In genomic region chr5:126364206-126364902, GRCh38 we compare ENCODE assay signal across 31 cellular contexts. TPM values are rescaled to one million over a fixed set of nuclear protein-coding genes. Genes with fewer than 3 reads are reported as not detected.
DNase-seq lines count a peak whose midpoint lies in the region; ATAC-seq, FAIRE-seq and TF ChIP-seq lines count a peak whose summit lies in the region.
"Had no signal": no experiment of that assay in that cellular context is flagged by ENCODE, and none has a peak within 500 bp of the region (broad histone marks: within the 10 kb centered on the region; RNA-seq: fewer than 3 reads in every experiment).

No MANE protein-coding gene starts in this region.

- no peak overlapping the region for H3K4me2 ChIP-seq in mammary epithelial cell (ENCODE audit: insufficient read depth, low read depth, low read length)

- H4K20me1 ChIP-seq in mammary epithelial cell (ENCODE audit: insufficient read depth, low read length): no peaks in the 10 kb centered on the region

- CTCF ChIA-PET in mammary epithelial cell (lab: Charles Lee; ENCODE audit: low non-redundant PET): no interaction called here

- ATAC-seq in right lobe of liver (peak; percentile 35 to 51 (median 42)), HG02623 (IDR thresholded peaks at IDR 0.05; ENCODE audit: unreplicated experiment) (no peak)
- ATAC-seq: CD8-positive, alpha-beta T cell; lower lobe of right lung; PC-3; sciatic nerve; stimulated activated naive B cell treated with anti-CD40 and anti-IgM and Interleukin-4, amounts not matched to agents 10 μg/mL and 1 μg/mL and 100 μg/mL, for 72 hours had no signal

- H3K9me3 Mint-ChIP-seq in progenitor cell of endocrine pancreas (ENCODE audit: low read depth): peaks cover 4% of the 10 kb centered on the region
- H3K9me3 Mint-ChIP-seq: activated naive CD8-positive, alpha-beta T cell treated with anti-CD3 and anti-CD28 coated beads for 36 hours; CD8-positive, alpha-beta T cell; dendritic cell treated with granulocyte-macrophage colony-stimulating factor and Interleukin-4, amounts not matched to agents 40 ng/mL and 50 ng/mL, for 4 days; stimulated activated naive B cell treated with anti-CD40 and anti-IgM and Interleukin-4, amounts not matched to agents 10 μg/mL and 1 μg/mL and 100 μg/mL, for 72 hours; T-helper 2 cell treated with Interferon-gamma antibody and Interleukin-4, amounts not matched to agents 5 μg/mL and 100 μg/mL, for 36 hours had no signal

- TF ChIP-seq POLR2A in H54 (IDR thresholded peaks at IDR 0.05; ENCODE audit: low read depth, low read length) (no peak), right lobe of liver (IDR thresholded peaks at IDR 0.05) (no peak)

- no peaks in the 10 kb centered on the region for H3K36me3 Mint-ChIP-seq in progenitor cell of endocrine pancreas (ENCODE audit: insufficient read depth)
- H3K36me3 Mint-ChIP-seq: activated naive CD8-positive, alpha-beta T cell treated with anti-CD3 and anti-CD28 coated beads for 36 hours; CD8-positive, alpha-beta T cell; stimulated activated naive B cell treated with anti-CD40 and anti-IgM and Interleukin-4, amounts not matched to agents 10 μg/mL and 1 μg/mL and 100 μg/mL, for 72 hours had no signal

- peak overlapping the region; percentile 55 for H2AFZ ChIP-seq in ACC112 (ENCODE audit: low read length, unreplicated experiment)
- H2AFZ ChIP-seq in mammary epithelial cell (ENCODE audit: low read depth, low read length): peak overlapping the region; percentile 36

- H3K27ac ChIP-seq in ACC112 (ENCODE audit: low read depth, low read length) (no peak overlapping the region), mammary epithelial cell (ENCODE audit: insufficient read depth, low read depth, low read length) (no peak overlapping the region), right lobe of liver (peak overlapping the region; percentile 67 to 89 (median 82))
- H3K27ac ChIP-seq: ascending aorta, esophagus squamous epithelium, lower lobe of right lung, uterus had no signal

- peak; percentile 70 for FAIRE-seq in H54 (lab: Jason Lieb, UNC)

- WGBS in mammary epithelial cell (ENCODE audit: low coverage, missing lambda C conversion rate): 100% methylated on average over 4 of the region's 4 CpGs
- 29% methylated on average over 4 of the region's 4 CpGs for WGBS in right lobe of liver (ENCODE audit: insufficient coverage, low coverage, low lambda C conversion rate, missing lambda C conversion rate)

- H3K27me3 Mint-ChIP-seq in progenitor cell of endocrine pancreas: no peaks in the 10 kb centered on the region
- H3K27me3 Mint-ChIP-seq: activated naive CD8-positive, alpha-beta T cell treated with anti-CD3 and anti-CD28 coated beads for 36 hours had no signal

- H3K9me3 ChIP-seq in mammary epithelial cell (replicated peaks; ENCODE audit: insufficient read depth, low read length) (no peaks in the 10 kb centered on the region), right lobe of liver (no peaks in the 10 kb centered on the region)
- H3K9me3 ChIP-seq: ascending aorta, esophagus squamous epithelium, lower lobe of right lung, uterus had no signal

- TF ChIP-seq CTCF in mammary epithelial cell (conservative IDR thresholded peaks at IDR 0.05 in 1 of 2, IDR thresholded peaks at IDR 0.05 in 1 of 2; ENCODE audit: extremely low read depth in 1 of 2, insufficient read depth in 1 of 2, low read depth in 1 of 2, low read length in 2 of 2): no peak
- TF ChIP-seq CTCF in right lobe of liver (IDR thresholded peaks at IDR 0.05): no peak
- TF ChIP-seq CTCF in progenitor cell of endocrine pancreas (IDR thresholded peaks at IDR 0.05; ENCODE audit: unreplicated experiment): no peak

- H3K79me2 ChIP-seq in ACC112 (ENCODE audit: control insufficient read depth, insufficient read depth, low read length, unreplicated experiment) (no peaks in the 10 kb centered on the region), mammary epithelial cell (ENCODE audit: insufficient read depth, low read length) (no peaks in the 10 kb centered on the region)

- H3K27ac Mint-ChIP-seq in progenitor cell of endocrine pancreas: no peak overlapping the region
- H3K27ac Mint-ChIP-seq: activated naive CD8-positive, alpha-beta T cell treated with anti-CD3 and anti-CD28 coated beads for 36 hours; CD8-positive, alpha-beta T cell; dendritic cell treated with granulocyte-macrophage colony-stimulating factor and Interleukin-4, amounts not matched to agents 40 ng/mL and 50 ng/mL, for 4 days; stimulated activated naive B cell treated with anti-CD40 and anti-IgM and Interleukin-4, amounts not matched to agents 10 μg/mL and 1 μg/mL and 100 μg/mL, for 72 hours; T-helper 2 cell treated with Interferon-gamma antibody and Interleukin-4, amounts not matched to agents 5 μg/mL and 100 μg/mL, for 36 hours had no signal

- H3K27me3 ChIP-seq in ACC112 (ENCODE audit: insufficient read depth, low read length) (no peaks in the 10 kb centered on the region), mammary epithelial cell (ENCODE audit: insufficient read depth, low read length) (no peaks in the 10 kb centered on the region), right lobe of liver (no peaks in the 10 kb centered on the region)
- H3K27me3 ChIP-seq: ascending aorta, esophagus squamous epithelium, uterus had no signal

- no peak overlapping the region for H3K9ac ChIP-seq in mammary epithelial cell (ENCODE audit: insufficient read depth, low read length)

- H3K4me1 ChIP-seq in ACC112 (ENCODE audit: control insufficient read depth, insufficient read depth, low read length, unreplicated experiment) (no peaks in the 10 kb centered on the region), mammary epithelial cell (ENCODE audit: insufficient read depth, low read length) (peaks cover 46% of the 10 kb centered on the region), right lobe of liver (peaks cover 0 to 45% (median 23%) of the 10 kb centered on the region in 4 donors)
- H3K4me1 ChIP-seq: lower lobe of right lung had no signal

- intact Hi-C loops in mammary epithelial cell (cut with micrococcal nuclease): no loop called here
- intact Hi-C loops in right lobe of liver (cut with DNase I): no loop called here

- DNase-seq in H54 (ENCODE audit: insufficient read length, low spot score): no peak
- no peak for DNase-seq in mammary epithelial cell
- no peak for DNase-seq in right lobe of liver
- no peak for DNase-seq in CD1c-positive myeloid dendritic cell (ENCODE audit: extremely low spot score)
- no peak for DNase-seq in islet precursor cell
- no peak for DNase-seq in progenitor cell of endocrine pancreas (ENCODE audit: low spot score, unreplicated experiment)
- DNase-seq: activated CD4-positive, alpha-beta T cell treated with anti-CD3 and anti-CD28 coated beads for 4 hours; activated CD8-positive, alpha-beta memory T cell treated with anti-CD3 and anti-CD28 coated beads for 24 hours; activated effector memory CD4-positive, alpha-beta T cell treated with Interleukin-2 at 50 U/mL for 16 hours; activated naive CD8-positive, alpha-beta T cell treated with anti-CD3 and anti-CD28 coated beads for 36 hours; caudate nucleus; CD8-positive, alpha-beta T cell; esophagus squamous epithelium; H7; KG1; kidney; lower lobe of right lung; NCI-H1436 treated with DMSO at 0.1 percent for 48 hours; NCI-H510A treated with DMSO at 0.1 percent for 48 hours; NK-92 treated with Interleukin-12 subunit alpha and Interleukin-12 subunit beta, amount 100 ng/mL, for 24 hours; PC-3; Right ventricle myocardium superior; stimulated activated naive B cell treated with anti-CD40 and anti-IgM and Interleukin-4, amounts not matched to agents 10 μg/mL and 1 μg/mL and 100 μg/mL, for 72 hours; uterus had no signal

- BruUV-seq in mammary epithelial cell (replicated peaks; lab: Mats Ljungman, UMichigan): no TSS peak

- H3K4me3 ChIP-seq in ACC112 (ENCODE audit: low read depth, low read length) (no peak overlapping the region), mammary epithelial cell (replicated peaks in 1 of 3; ENCODE audit: insufficient read depth in 1 of 3, low read depth in 2 of 3, low read length in 3 of 3) (no peak overlapping the region), right lobe of liver (peak overlapping the region in 1 of 3 donors; percentile 19)
- H3K4me3 ChIP-seq: ascending aorta, esophagus squamous epithelium, lower lobe of right lung, uterus had no signal

- no peak overlapping the region for H3K4me3 Mint-ChIP-seq in progenitor cell of endocrine pancreas (ENCODE audit: low read depth)
- H3K4me3 Mint-ChIP-seq: activated naive CD8-positive, alpha-beta T cell treated with anti-CD3 and anti-CD28 coated beads for 36 hours; CD8-positive, alpha-beta T cell; dendritic cell treated with granulocyte-macrophage colony-stimulating factor and Interleukin-4, amounts not matched to agents 40 ng/mL and 50 ng/mL, for 4 days; stimulated activated naive B cell treated with anti-CD40 and anti-IgM and Interleukin-4, amounts not matched to agents 10 μg/mL and 1 μg/mL and 100 μg/mL, for 72 hours; T-helper 2 cell treated with Interferon-gamma antibody and Interleukin-4, amounts not matched to agents 5 μg/mL and 100 μg/mL, for 36 hours had no signal

- H3K36me3 ChIP-seq in ACC112 (ENCODE audit: insufficient read depth, low read length) (no peaks in the 10 kb centered on the region), mammary epithelial cell (ENCODE audit: insufficient read depth, low read length) (no peaks in the 10 kb centered on the region), right lobe of liver (no peaks in the 10 kb centered on the region)
- H3K36me3 ChIP-seq: ascending aorta, esophagus squamous epithelium, lower lobe of right lung, uterus had no signal

- H3K4me1 Mint-ChIP-seq in progenitor cell of endocrine pancreas (ENCODE audit: low read depth): peaks cover 39% of the 10 kb centered on the region
- H3K4me1 Mint-ChIP-seq: stimulated activated naive B cell treated with anti-CD40 and anti-IgM and Interleukin-4, amounts not matched to agents 10 μg/mL and 1 μg/mL and 100 μg/mL, for 72 hours had no signal

- in situ Hi-C loops in mammary epithelial cell (cut with MboI; ENCODE audit: low sequenced_read_pairs in 2 of 2): loop anchor here in 1 of 2 donors (25.0 kb wide), 1 partner anchor 98 kb away; no protein-coding TSS in a partner anchor

- dilution Hi-C loops in mammary epithelial cell (cut with HindIII; ENCODE audit: low sequenced_read_pairs): no loop called here

RNA-seq across cellular contexts. Expression of gene GRAMD2B, which starts 58.9 kb away (rescaled TPM):
- 100 to 1,000 TPM in 1 of 2 donors, 10 to 100 TPM in 1; 56.2 to 113 TPM for total RNA-seq in mammary epithelial cell
- polyA plus RNA-seq in mammary epithelial cell: 36.9 TPM
- polyA minus RNA-seq in mammary epithelial cell: 14.3 TPM
- total RNA-seq in right lobe of liver: 10 to 100 TPM in 5 of 6 experiments, 1 to 10 TPM in 1; 9.9 to 26.4 (median 18.3) TPM
- 21.6 and 32.1 TPM in 2 replicates for total RNA-seq in progenitor cell of endocrine pancreas
- polyA plus RNA-seq: neural cell had no signal

Comparison
In these comparisons a context has a peak if more than half of its experiments do, and no peak if none do; other contexts are left out.
1. H3K27ac ChIP-seq: peak in right lobe of liver (3 of 3); none in ACC112 (single experiment) and mammary epithelial cell (single experiment).